1 cellular context compared by ENCODE assay signal in the genomic region with DNA sequence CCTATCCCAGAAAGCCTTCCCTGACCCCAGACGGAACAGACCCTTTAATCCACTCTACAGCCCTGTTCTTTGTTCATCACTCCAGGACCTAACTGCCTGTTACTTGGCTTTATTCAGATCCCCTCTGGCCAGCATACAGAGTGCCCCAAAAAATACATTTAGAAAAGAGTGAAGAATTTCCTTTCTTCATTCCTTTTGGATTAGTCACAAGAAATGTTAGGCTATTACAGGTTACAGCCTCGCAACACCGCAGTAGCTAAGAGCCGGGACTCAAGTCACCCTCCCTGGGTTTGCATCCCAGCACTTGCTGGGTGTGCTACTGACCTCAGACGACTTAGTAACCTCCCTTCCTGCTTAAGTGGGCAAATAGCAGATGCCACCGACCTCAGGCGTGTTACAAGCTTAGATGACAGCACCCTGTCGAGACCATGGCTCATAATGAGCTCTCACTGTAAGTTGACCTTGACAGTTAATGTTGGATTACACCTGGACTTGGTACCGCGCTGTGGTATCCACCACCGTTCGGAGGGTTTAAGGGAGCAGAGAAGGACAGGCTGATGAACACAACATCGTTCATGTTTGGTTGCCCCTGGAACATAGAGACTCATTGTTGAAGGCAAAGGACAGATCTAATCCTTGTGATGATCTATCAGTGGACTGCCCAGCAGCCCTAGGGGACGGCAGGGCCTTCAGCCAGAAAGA.
TF ChIP-seq lines count a peak whose summit lies in the region.

No MANE protein-coding gene starts in this region.

TF ChIP-seq in IMR-90, 13 proteins besides CTCF, POLR2A, EP300 and RAD21 (continued from another document):
- TF ChIP-seq, protein P1, sequence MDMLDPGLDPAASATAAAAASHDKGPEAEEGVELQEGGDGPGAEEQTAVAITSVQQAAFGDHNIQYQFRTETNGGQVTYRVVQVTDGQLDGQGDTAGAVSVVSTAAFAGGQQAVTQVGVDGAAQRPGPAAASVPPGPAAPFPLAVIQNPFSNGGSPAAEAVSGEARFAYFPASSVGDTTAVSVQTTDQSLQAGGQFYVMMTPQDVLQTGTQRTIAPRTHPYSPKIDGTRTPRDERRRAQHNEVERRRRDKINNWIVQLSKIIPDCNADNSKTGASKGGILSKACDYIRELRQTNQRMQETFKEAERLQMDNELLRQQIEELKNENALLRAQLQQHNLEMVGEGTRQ (IDR thresholded peaks at IDR 0.05; ENCODE audit: low read depth, low read length), result no peak
- TF ChIP-seq RFX5 (IDR thresholded peaks at IDR 0.05; ENCODE audit: low read depth, low read length), result no peak
- no peak for TF ChIP-seq MAZ (IDR thresholded peaks at IDR 0.05; ENCODE audit: borderline replicate concordance, low read depth, low read length)
- TF ChIP-seq MXI1 (IDR thresholded peaks at IDR 0.05; ENCODE audit: borderline replicate concordance, low read depth, low read length), result no peak
- TF ChIP-seq FOS (IDR thresholded peaks at IDR 0.05; ENCODE audit: low read depth, low read length), result no peak
- no peak for TF ChIP-seq MAFK (IDR thresholded peaks at IDR 0.05; ENCODE audit: low read depth, low read length)
- TF ChIP-seq, protein P2, sequence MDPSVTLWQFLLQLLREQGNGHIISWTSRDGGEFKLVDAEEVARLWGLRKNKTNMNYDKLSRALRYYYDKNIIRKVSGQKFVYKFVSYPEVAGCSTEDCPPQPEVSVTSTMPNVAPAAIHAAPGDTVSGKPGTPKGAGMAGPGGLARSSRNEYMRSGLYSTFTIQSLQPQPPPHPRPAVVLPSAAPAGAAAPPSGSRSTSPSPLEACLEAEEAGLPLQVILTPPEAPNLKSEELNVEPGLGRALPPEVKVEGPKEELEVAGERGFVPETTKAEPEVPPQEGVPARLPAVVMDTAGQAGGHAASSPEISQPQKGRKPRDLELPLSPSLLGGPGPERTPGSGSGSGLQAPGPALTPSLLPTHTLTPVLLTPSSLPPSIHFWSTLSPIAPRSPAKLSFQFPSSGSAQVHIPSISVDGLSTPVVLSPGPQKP (IDR thresholded peaks at IDR 0.05; ENCODE audit: borderline replicate concordance, low read depth, low read length), result no peak
- TF ChIP-seq CEBPB (IDR thresholded peaks at IDR 0.05; ENCODE audit: low read depth, low read length), result no peak
- no peak for TF ChIP-seq CHD1 (IDR thresholded peaks at IDR 0.05; ENCODE audit: low read depth, low read length)
- TF ChIP-seq RCOR1 (IDR thresholded peaks at IDR 0.05; ENCODE audit: insufficient replicate concordance, low read length), result no peak
- no peak for TF ChIP-seq BHLHE40 (IDR thresholded peaks at IDR 0.05; ENCODE audit: low read depth, low read length)
- no peak for TF ChIP-seq NFE2L2 (IDR thresholded peaks at IDR 0.05; ENCODE audit: low read depth, low read length)
TF ChIP-seq in IMR-90: peak in this region for 0.
